ENCODE assay signal across 9 cellular contexts in genomic region chr21:17931080-17931479, GRCh38.
A peak's percentile ranks its signal among the peaks of the same experiment; 100 is the strongest.
DNase-seq lines count a peak whose midpoint lies in the region; ATAC-seq and TF ChIP-seq lines count a peak whose summit lies in the region.
"Had no signal": no experiment of that assay in that cellular context is flagged by ENCODE, and none has a peak within 500 bp of the region (broad histone marks: within the 10 kb centered on the region; RNA-seq: fewer than 3 reads in every experiment).

No MANE protein-coding gene starts in this region.

- ATAC-seq in GM21381 (IDR thresholded peaks at IDR 0.05; ENCODE audit: unreplicated experiment) (peak; percentile 66), HG03196 (IDR thresholded peaks at IDR 0.05; ENCODE audit: unreplicated experiment) (no peak), HG03571 (IDR thresholded peaks at IDR 0.05; ENCODE audit: unreplicated experiment) (no peak)
- ATAC-seq in activated CD8-positive, alpha-beta memory T cell treated with anti-CD3 and anti-CD28 coated beads, Interleukin-2, amount 10 ng/mL, durations not matched to agents 7 days and 5 days, result no peak

- H3K27ac Mint-ChIP-seq in glutamatergic neuron (ENCODE audit: unreplicated experiment), result no peak overlapping the region
- H3K27ac Mint-ChIP-seq in activated CD8-positive, alpha-beta memory T cell treated with anti-CD3 and anti-CD28 coated beads, Interleukin-2, amount 10 ng/mL, durations not matched to agents 7 days and 5 days, result no peak overlapping the region

- TF ChIP-seq CTCF in GM10248 (IDR thresholded peaks at IDR 0.05; ENCODE audit: control extremely low read depth, extremely low read depth, low read depth, missing control alignments) (peak; percentile 15), glutamatergic neuron (IDR thresholded peaks at IDR 0.05; ENCODE audit: partially characterized antibody, unreplicated experiment) (peak; percentile 63)

- H3K4me1 Mint-ChIP-seq in glutamatergic neuron (ENCODE audit: low read depth, unreplicated experiment), result peaks cover 3% of the 10 kb centered on the region
- no peaks in the 10 kb centered on the region for H3K4me1 Mint-ChIP-seq in activated CD8-positive, alpha-beta memory T cell treated with anti-CD3 and anti-CD28 coated beads, Interleukin-2, amount 10 ng/mL, durations not matched to agents 7 days and 5 days

- POLR2A ChIA-PET in GM10248 (lab: Yijun Ruan, JAX), result no interaction called here

- DNase-seq in GM10248 (ENCODE audit: extremely low spot score) (no peak), NCI-H2171 treated with DMSO at 0.1 percent for 48 hours (lab: John Stamatoyannopoulos, UW) (peak; percentile 6), glutamatergic neuron (no peak), HPDE6-E6E7 (ENCODE audit: extremely low spot score) (no peak)
- no peak for DNase-seq in activated CD8-positive, alpha-beta memory T cell treated with anti-CD3 and anti-CD28 coated beads, Interleukin-2, amount 10 ng/mL, durations not matched to agents 7 days and 5 days
- DNase-seq: effector CD8-positive, alpha-beta T cell had no signal

- no peaks in the 10 kb centered on the region for H3K9me3 Mint-ChIP-seq in glutamatergic neuron (ENCODE audit: unreplicated experiment)
- H3K9me3 Mint-ChIP-seq in activated CD8-positive, alpha-beta memory T cell treated with anti-CD3 and anti-CD28 coated beads, Interleukin-2, amount 10 ng/mL, durations not matched to agents 7 days and 5 days (ENCODE audit: low read depth), result no peaks in the 10 kb centered on the region

- CTCF ChIA-PET in GM10248 (lab: Yijun Ruan, JAX), result interaction anchor here (0.9 to 2.0 kb wide), 8 partner anchors 8 to 544 kb away, joined by 3 to 9 read pairs (median 3); no protein-coding TSS in a partner anchor
- CTCF ChIA-PET in activated CD8-positive, alpha-beta memory T cell treated with anti-CD3 and anti-CD28 coated beads, Interleukin-2, amount 10 ng/mL, durations not matched to agents 7 days and 5 days (lab: Charles Lee), result interaction anchor here (1.0 to 1.3 kb wide), 2 partner anchors 18 to 20 kb away, joined by 3 to 4 read pairs; no protein-coding TSS in a partner anchor

- H3K4me3 Mint-ChIP-seq in glutamatergic neuron (ENCODE audit: unreplicated experiment), result no peak overlapping the region
- H3K4me3 Mint-ChIP-seq in activated CD8-positive, alpha-beta memory T cell treated with anti-CD3 and anti-CD28 coated beads, Interleukin-2, amount 10 ng/mL, durations not matched to agents 7 days and 5 days, result no peak overlapping the region

- H3K36me3 Mint-ChIP-seq in glutamatergic neuron (ENCODE audit: unreplicated experiment), result no peaks in the 10 kb centered on the region
- no peaks in the 10 kb centered on the region for H3K36me3 Mint-ChIP-seq in activated CD8-positive, alpha-beta memory T cell treated with anti-CD3 and anti-CD28 coated beads, Interleukin-2, amount 10 ng/mL, durations not matched to agents 7 days and 5 days

- no peaks in the 10 kb centered on the region for H3K27me3 Mint-ChIP-seq in glutamatergic neuron (ENCODE audit: unreplicated experiment)
- peaks cover 2% of the 10 kb centered on the region for H3K27me3 Mint-ChIP-seq in activated CD8-positive, alpha-beta memory T cell treated with anti-CD3 and anti-CD28 coated beads, Interleukin-2, amount 10 ng/mL, durations not matched to agents 7 days and 5 days
